In the genomic region with DNA sequence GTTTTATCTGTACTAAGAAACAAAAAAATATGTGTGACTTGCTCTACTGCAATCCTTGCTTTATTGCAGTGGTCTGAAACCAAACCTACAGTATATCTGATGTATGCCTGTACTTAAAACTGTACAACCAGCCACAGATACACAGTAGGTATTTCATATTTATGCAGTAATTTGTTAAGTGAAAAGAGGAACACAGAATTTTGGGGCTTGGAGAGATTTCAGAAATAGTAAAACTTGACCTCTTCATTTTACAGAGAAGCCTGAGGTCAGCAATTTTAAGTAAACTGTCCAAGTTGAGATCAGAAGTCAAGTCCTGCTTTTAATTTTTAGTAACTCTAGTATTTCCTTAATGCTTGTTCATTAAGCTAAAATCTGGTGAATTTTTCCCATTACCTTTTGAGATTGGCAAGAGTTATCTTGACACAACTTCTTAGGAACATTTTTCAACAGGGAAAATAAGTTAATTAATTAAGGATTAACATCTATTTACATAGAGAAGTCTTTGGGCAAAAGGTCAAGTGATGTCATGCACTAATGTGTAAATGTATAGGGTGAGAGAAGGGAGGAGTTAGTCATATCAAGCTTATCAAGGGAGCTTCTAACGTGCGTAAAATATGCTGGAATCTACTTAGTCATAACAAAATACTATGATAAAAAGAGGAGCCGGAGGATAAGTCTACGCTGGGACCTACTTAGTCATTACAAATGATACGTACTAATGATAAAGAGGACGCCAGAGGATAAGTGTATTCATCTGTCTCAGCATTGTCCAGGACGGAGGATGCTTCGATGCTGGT, we compare ENCODE assay signal across 20 cellular contexts.
"Had no signal": no experiment of that assay in that cellular context is flagged by ENCODE, and none has a peak within 500 bp of the region (broad histone marks: within the 10 kb centered on the region; RNA-seq: fewer than 3 reads in every experiment).

No MANE protein-coding gene starts in this region.

- H3K4me3 Mint-ChIP-seq: activated CD4-positive, alpha-beta T cell treated with anti-CD3 and anti-CD28 coated beads, Interleukin-2, amount 10 ng/mL, durations not matched to agents 7 days and 5 days; activated naive CD4-positive, alpha-beta T cell treated with anti-CD3 and anti-CD28 coated beads, Interleukin-2, amount 50 U/mL, for 24 hours; endodermal cell; immature natural killer cell; neural progenitor cell; WTC11 had no signal

- H3K9ac ChIP-seq: neural progenitor cell, parathyroid adenoma had no signal

- H3K4me1 ChIP-seq: esophagus muscularis mucosa, parathyroid adenoma, tibial artery, uterus had no signal

- H3K27ac Mint-ChIP-seq: activated CD4-positive, alpha-beta T cell treated with anti-CD3 and anti-CD28 coated beads, Interleukin-2, amount 10 ng/mL, durations not matched to agents 7 days and 5 days; activated naive CD4-positive, alpha-beta T cell treated with anti-CD3 and anti-CD28 coated beads, Interleukin-2, amount 50 U/mL, for 24 hours; endodermal cell; immature natural killer cell; neural progenitor cell; WTC11 had no signal

- H3K27ac ChIP-seq: brain microvascular endothelial cell, esophagus muscularis mucosa, neural progenitor cell, parathyroid adenoma, tibial artery, uterus had no signal

- H3K9me3 Mint-ChIP-seq: activated CD4-positive, alpha-beta T cell treated with anti-CD3 and anti-CD28 coated beads, Interleukin-2, amount 10 ng/mL, durations not matched to agents 7 days and 5 days; activated naive CD4-positive, alpha-beta T cell treated with anti-CD3 and anti-CD28 coated beads, Interleukin-2, amount 50 U/mL, for 24 hours; immature natural killer cell had no signal

- H3K4me1 Mint-ChIP-seq: activated CD4-positive, alpha-beta T cell treated with anti-CD3 and anti-CD28 coated beads, Interleukin-2, amount 10 ng/mL, durations not matched to agents 7 days and 5 days; activated naive CD4-positive, alpha-beta T cell treated with anti-CD3 and anti-CD28 coated beads, Interleukin-2, amount 50 U/mL, for 24 hours; immature natural killer cell had no signal

- H3K79me2 ChIP-seq: parathyroid adenoma had no signal

- H3K4me2 ChIP-seq: neural progenitor cell had no signal

- H3K4me3 ChIP-seq: esophagus muscularis mucosa, lung, neural progenitor cell, tibial artery, uterus had no signal

- H3K36me3 ChIP-seq: brain microvascular endothelial cell, esophagus muscularis mucosa, neural progenitor cell, tibial artery, uterus had no signal

- DNase-seq: activated CD4-positive, alpha-beta T cell treated with anti-CD3 and anti-CD28 coated beads, Interleukin-2, amount 10 ng/mL, durations not matched to agents 7 days and 5 days; activated T-cell treated with anti-CD3 and anti-CD28 coated beads for 4 hours; amygdala; brain microvascular endothelial cell; cerebellar nuclear complex; endodermal cell; glutamatergic neuron; immature natural killer cell; left colon; midbrain; stimulated activated CD4-positive, alpha-beta T cell treated with anti-CD3 and anti-CD28 coated beads, Interleukin-15, amount 100 ng/mL, for 24 hours; T-helper 9 cell; tibial artery; uterus had no signal

- H3K36me3 Mint-ChIP-seq: activated naive CD4-positive, alpha-beta T cell treated with anti-CD3 and anti-CD28 coated beads, Interleukin-2, amount 50 U/mL, for 24 hours; immature natural killer cell had no signal

- ATAC-seq: left colon, WTC11 had no signal

- H3K9me3 ChIP-seq: esophagus muscularis mucosa, tibial artery, uterus had no signal

- H2AFZ ChIP-seq: neural progenitor cell, parathyroid adenoma had no signal

- H3K27me3 ChIP-seq: brain microvascular endothelial cell, esophagus muscularis mucosa, neural progenitor cell, tibial artery, uterus had no signal
